In genomic region chr13:29583073-29583785, GRCh38 we compare ENCODE assay signal across 13 cellular contexts. TPM values are rescaled to one million over a fixed set of nuclear protein-coding genes. Genes with fewer than 3 reads are reported as not detected.
DNase-seq lines count a peak whose midpoint lies in the region; ATAC-seq and TF ChIP-seq lines count a peak whose summit lies in the region.
"Had no signal": no experiment of that assay in that cellular context is flagged by ENCODE, and none has a peak within 500 bp of the region (broad histone marks: within the 10 kb centered on the region; RNA-seq: fewer than 3 reads in every experiment).

No MANE protein-coding gene starts in this region.

- H3K27ac Mint-ChIP-seq in Calu3 (ENCODE audit: unreplicated experiment): peak overlapping the region; percentile 33
- H3K27ac Mint-ChIP-seq in chondrocyte (ENCODE audit: unreplicated experiment): peak overlapping the region; percentile 50
- H3K27ac Mint-ChIP-seq in CD4-positive, alpha-beta T cell: no peak overlapping the region

- no peak overlapping the region for H4K5ac ChIP-seq in mesendoderm (ENCODE audit: low read length)

- no peak overlapping the region for H3K56ac ChIP-seq in mesendoderm (ENCODE audit: low read length)

- no peak overlapping the region for H2AK5ac ChIP-seq in mesendoderm (ENCODE audit: low read length)

- ATAC-seq in CD4-positive, alpha-beta T cell (ENCODE audit: poor library complexity): no peak
- no peak for ATAC-seq in GM19351 (IDR thresholded peaks at IDR 0.05; ENCODE audit: unreplicated experiment)

- POLR2A ChIA-PET in CD4-positive, alpha-beta T cell (lab: Charles Lee): no interaction called here

- H3K18ac ChIP-seq in mesendoderm (ENCODE audit: low read length): peak overlapping the region; percentile 71

- peaks cover 20% of the 10 kb centered on the region for H3K36me3 Mint-ChIP-seq in Calu3 (ENCODE audit: insufficient read depth, unreplicated experiment)
- peaks cover 2% of the 10 kb centered on the region for H3K36me3 Mint-ChIP-seq in chondrocyte (ENCODE audit: low read depth)
- peaks cover 5% of the 10 kb centered on the region for H3K36me3 Mint-ChIP-seq in CD4-positive, alpha-beta T cell (ENCODE audit: low read depth)

- intact Hi-C loops in Calu3 (cut with micrococcal nuclease; ENCODE audit: unreplicated experiment): no loop called here
- intact Hi-C loops in spleen (cut with DNase I; ENCODE audit: low total_unique reads): no loop called here
- intact Hi-C loops in CD4-positive, alpha-beta T cell (cut with DNase I, micrococcal nuclease): no loop called here

- H3K9me3 ChIP-seq in MG63 (no peaks in the 10 kb centered on the region), spleen (no peaks in the 10 kb centered on the region)
- H3K9me3 ChIP-seq in CD4-positive, alpha-beta T cell (ENCODE audit: control insufficient read depth, low read length): no peaks in the 10 kb centered on the region

- H2BK15ac ChIP-seq in mesendoderm (replicated peaks; ENCODE audit: low read depth): no peak overlapping the region

- no peak overlapping the region for H3K9ac ChIP-seq in mesendoderm (ENCODE audit: low read length)

- TF ChIP-seq POLR2A in spleen (IDR thresholded peaks at IDR 0.05): no peak

- peaks cover 18% of the 10 kb centered on the region for H3K79me1 ChIP-seq in mesendoderm (ENCODE audit: low read length)

- no peak overlapping the region for H3K4me3 ChIP-seq in MG63
- H3K4me3 ChIP-seq in mesendoderm (ENCODE audit: low read length): no peak overlapping the region
- H3K4me3 ChIP-seq in spleen: no peak overlapping the region

- peaks cover 66% of the 10 kb centered on the region for H3K4me1 Mint-ChIP-seq in Calu3 (ENCODE audit: low read depth, unreplicated experiment)
- H3K4me1 Mint-ChIP-seq in chondrocyte (ENCODE audit: low read depth): peaks cover 90% of the 10 kb centered on the region
- peaks cover 49% of the 10 kb centered on the region for H3K4me1 Mint-ChIP-seq in CD4-positive, alpha-beta T cell (ENCODE audit: low read depth)

- H3K4me1 ChIP-seq in mesendoderm (ENCODE audit: control insufficient read depth, low read depth, low read length): peaks cover 35% of the 10 kb centered on the region
- peaks cover 0 to 45% (median 8%) of the 10 kb centered on the region in 6 donors for H3K4me1 ChIP-seq in spleen

- in situ Hi-C loops in GM13976 (cut with MboI; ENCODE audit: low sequenced_read_pairs, unreplicated experiment): no loop called here

- DNase-seq in Calu3: no peak
- DNase-seq in MG63: peak; percentile 68
- no peak for DNase-seq in chondrocyte (ENCODE audit: low spot score)
- DNase-seq in mesendoderm: peak; percentile 57
- DNase-seq in spleen: no peak
- DNase-seq in CD4-positive, alpha-beta T cell: no peak
- no peak for DNase-seq in GM13976 (ENCODE audit: low spot score)
- DNase-seq: activated CD4-positive, alpha-beta T cell treated with anti-CD3 and anti-CD28 coated beads for 48 hours; activated gamma-delta T cell treated with Interleukin-2 at 50 U/mL for 16 hours; cortex of kidney; NCI-H446; retina had no signal

- H3K27me3 ChIP-seq in MG63: no peaks in the 10 kb centered on the region
- no peaks in the 10 kb centered on the region for H3K27me3 ChIP-seq in mesendoderm (ENCODE audit: insufficient read depth, low read length, poor library complexity)
- H3K27me3 ChIP-seq in spleen (replicated peaks in 1 of 7): no peaks in the 10 kb centered on the region
- H3K27me3 ChIP-seq in CD4-positive, alpha-beta T cell (ENCODE audit: control insufficient read depth, insufficient read depth, low read length): no peaks in the 10 kb centered on the region

- H3K27ac ChIP-seq in mesendoderm (ENCODE audit: low read depth, low read length): peak overlapping the region; percentile 31
- no peak overlapping the region for H3K27ac ChIP-seq in spleen
- H3K27ac ChIP-seq in CD4-positive, alpha-beta T cell (ENCODE audit: low read depth, low read length): no peak overlapping the region

- no peak overlapping the region for H3K4me2 ChIP-seq in mesendoderm (ENCODE audit: low read length)

- BruUV-seq in Calu3 (replicated peaks; lab: Mats Ljungman, UMichigan): no TSS peak

- no peak overlapping the region for H2BK5ac ChIP-seq in mesendoderm (ENCODE audit: low read length)

- H4K8ac ChIP-seq in mesendoderm (ENCODE audit: low read depth, low read length): no peak overlapping the region

- H3K23ac ChIP-seq in mesendoderm (ENCODE audit: low read length): no peak overlapping the region

- H3K27me3 Mint-ChIP-seq in Calu3 (ENCODE audit: unreplicated experiment) (no peaks in the 10 kb centered on the region), chondrocyte (ENCODE audit: low read depth) (no peaks in the 10 kb centered on the region)
- H3K27me3 Mint-ChIP-seq in CD4-positive, alpha-beta T cell: no peaks in the 10 kb centered on the region

- no peak overlapping the region for H3K4ac ChIP-seq in mesendoderm (ENCODE audit: low read depth, low read length)

- H3K9me3 Mint-ChIP-seq in Calu3 (ENCODE audit: low read depth, unreplicated experiment): no peaks in the 10 kb centered on the region
- no peaks in the 10 kb centered on the region for H3K9me3 Mint-ChIP-seq in chondrocyte (ENCODE audit: low read depth)
- H3K9me3 Mint-ChIP-seq in CD4-positive, alpha-beta T cell: no peaks in the 10 kb centered on the region

- CTCF ChIA-PET in Calu3 (lab: Charles Lee): no interaction called here
- CTCF ChIA-PET in CD4-positive, alpha-beta T cell (lab: Charles Lee): no interaction called here

- no peak overlapping the region for H2BK120ac ChIP-seq in mesendoderm (ENCODE audit: low read depth, low read length)

- H3K79me2 ChIP-seq in mesendoderm (ENCODE audit: control insufficient read depth, insufficient read depth, low read length): peaks cover 96% of the 10 kb centered on the region

- H3K36me3 ChIP-seq in MG63: peaks cover 22% of the 10 kb centered on the region
- H3K36me3 ChIP-seq in mesendoderm (ENCODE audit: control insufficient read depth, insufficient read depth, low read length): no peaks in the 10 kb centered on the region
- H3K36me3 ChIP-seq in spleen: peaks cover 0 to 12% (median 0%) of the 10 kb centered on the region in 6 donors

- no peak for TF ChIP-seq CTCF in Calu3 (IDR thresholded peaks at IDR 0.05; ENCODE audit: unreplicated experiment)
- TF ChIP-seq CTCF in chondrocyte (IDR thresholded peaks at IDR 0.05): no peak
- no peak for TF ChIP-seq CTCF in spleen (IDR thresholded peaks at IDR 0.05 in 8 of 11, conservative IDR thresholded peaks at IDR 0.05 in 3 of 11)
- TF ChIP-seq CTCF in CD4-positive, alpha-beta T cell (IDR thresholded peaks at IDR 0.05): no peak
- TF ChIP-seq CTCF in GM13976 (IDR thresholded peaks at IDR 0.05; ENCODE audit: borderline replicate concordance, control extremely low read depth, extremely low read depth, insufficient read depth, missing control alignments): no peak

- WGBS in mesendoderm (ENCODE audit: extremely low coverage, insufficient coverage, low lambda C conversion rate): no CpG with 5 or more reads among the region's 7 CpGs
- 86 to 94% (median 90%) methylated on average over 7 of the region's 7 CpGs for WGBS in spleen, 5 donors

- H3K4me3 Mint-ChIP-seq in Calu3 (ENCODE audit: low read depth, unreplicated experiment) (peak overlapping the region; percentile 46), chondrocyte (ENCODE audit: unreplicated experiment) (no peak overlapping the region)
- H3K4me3 Mint-ChIP-seq in CD4-positive, alpha-beta T cell: no peak overlapping the region

RNA-seq across cellular contexts. Expression of gene SLC7A1, which starts 12.3 kb away (rescaled TPM):
- total RNA-seq in Calu3 (2022): 86.6 and 91.4 TPM in 2 replicates
- total RNA-seq in MG63 (2014; rRNA removed; shearing (Covaris generic); ENCODE audit: low replicate concordance): 14.7 and 21.0 TPM in 2 replicates
- total RNA-seq in chondrocyte: 75.8 to 111 TPM (median 108 TPM) in 3 replicates
- 53.2 TPM for polyA plus RNA-seq in mesendoderm (2013, experiment 1 of 2)
- 51.9 TPM for polyA plus RNA-seq in mesendoderm (2013, experiment 2 of 2)
- 10 to 100 TPM; 16.7 to 53.8 (median 26.0) TPM for total RNA-seq in spleen
- 1 to 10 TPM; 2.2 to 3.9 (median 2.8) TPM for polyA plus RNA-seq in spleen
- total RNA-seq in CD4-positive, alpha-beta T cell: 10 to 100 TPM; 11.3 to 12.3 TPM

Comparison
In these comparisons a context has a peak if more than half of its experiments do, and no peak if none do; other contexts are left out.
1. DNase-seq: peak in MG63 (single experiment) and mesendoderm (single experiment); none in Calu3 (single experiment), chondrocyte (single experiment), spleen (single experiment), CD4-positive, alpha-beta T cell (0 of 10) and GM13976 (single experiment).